ENCODE assay signal across 8 cellular contexts in genomic region chr20:35447082-35447789, GRCh38. TPM values are rescaled to one million over a fixed set of nuclear protein-coding genes. Genes with fewer than 3 reads are reported as not detected.
DNase-seq lines count a peak whose midpoint lies in the region; ATAC-seq and TF ChIP-seq lines count a peak whose summit lies in the region.

No MANE protein-coding gene starts in this region.

- no peak overlapping the region for H2AK9ac ChIP-seq in IMR-90 (replicated peaks; ENCODE audit: low read depth, low read length, poor library complexity)

- peaks cover 2% of the 10 kb centered on the region for H3K4me1 ChIP-seq in IMR-90 (ENCODE audit: control insufficient read depth, insufficient read depth, low read length)
- peaks cover 0 to 7% (median 5%) of the 10 kb centered on the region in 4 donors for H3K4me1 ChIP-seq in esophagus muscularis mucosa

- no TSS peak for BruUV-seq in IMR-90 (replicated peaks; lab: Mats Ljungman, UMichigan)

- no peaks in the 10 kb centered on the region for H4K20me1 ChIP-seq in IMR-90 (ENCODE audit: insufficient read depth, low read length)

- H3K4me2 ChIP-seq in IMR-90 (ENCODE audit: low read depth, low read length): peak overlapping the region; percentile 55; the same call in 1 of the 2 replicates

- H3K9me1 ChIP-seq in IMR-90 (ENCODE audit: insufficient read depth, low read length): peaks cover 11% of the 10 kb centered on the region; the same call in 1 of the 2 replicates

- H3K36me3 ChIP-seq in IMR-90 (ENCODE audit: control insufficient read depth, insufficient read depth, low read length) (no peaks in the 10 kb centered on the region), esophagus muscularis mucosa (no peaks in the 10 kb centered on the region)

- peaks cover 5 to 9% (median 6%) of the 10 kb centered on the region in 3 donors for H3K27me3 Mint-ChIP-seq in naive B cell

- TF ChIP-seq EP300 in esophagus muscularis mucosa (IDR thresholded peaks at IDR 0.05): no peak

- WGBS in IMR-90 (ENCODE audit: extremely low coverage in 2 of 2, insufficient read length in 1 of 2), 2 experiments: no CpG with 5 or more reads among the region's 11 CpGs
- WGBS in esophagus muscularis mucosa: 3% methylated on average over 11 of the region's 11 CpGs

- dilution Hi-C loops in IMR-90 (cut with HindIII; ENCODE audit: low sequenced_read_pairs, unreplicated experiment): no loop called here

- intact Hi-C loops in IMR-90 (cut with micrococcal nuclease): loop anchor here (1.0 to 2.0 kb wide), 2 partner anchors 143 to 302 kb away; no protein-coding TSS in a partner anchor
- intact Hi-C loops in esophagus muscularis mucosa (cut with DNase I): loop anchor here (2.0 kb wide), 1 partner anchor 142 kb away; no protein-coding TSS in a partner anchor

- H3K27ac Mint-ChIP-seq in naive B cell: peak overlapping the region in 1 of 6 donors; percentile 82

- TF ChIP-seq CTCF in IMR-90 (conservative IDR thresholded peaks at IDR 0.05; ENCODE audit: low read depth, low read length) (peak; percentile 85), esophagus muscularis mucosa (IDR thresholded peaks at IDR 0.05) (peak; percentile 92 to 100 (median 95))

- H2BK5ac ChIP-seq in IMR-90 (ENCODE audit: low read depth, low read length, poor library complexity, severe bottlenecking): no peak overlapping the region

- no peak overlapping the region for H4K5ac ChIP-seq in IMR-90 (ENCODE audit: low read depth, low read length)

- no peak overlapping the region for H3K23ac ChIP-seq in IMR-90 (ENCODE audit: low read depth, low read length)

- in situ Hi-C loops in IMR-90 (cut with MboI; ENCODE audit: low sequenced_read_pairs): loop anchor here (25.0 kb wide), 2 partner anchors 310 to 610 kb away; partner anchors contain the start of genes EDEM2 and NCOA6

- CTCF ChIA-PET in IMR-90 (lab: Yijun Ruan, JAX): interaction anchor here (0.5 to 1.8 kb wide), 9 partner anchors 8 to 669 kb away, joined by 3 to 9 read pairs (median 3); partner anchors contain the start of genes GDF5 and MMP24OS

- H3K4me3 Mint-ChIP-seq in naive B cell: peak overlapping the region; percentile 39 to 96 (median 90)

- TF ChIP-seq POLR2A in IMR-90 (IDR thresholded peaks at IDR 0.05; ENCODE audit: low read depth, low read length): no peak
- no peak for TF ChIP-seq POLR2A in esophagus muscularis mucosa (IDR thresholded peaks at IDR 0.05; ENCODE audit: low read depth)

- no peak overlapping the region for H3K9ac ChIP-seq in IMR-90 (ENCODE audit: low read depth, low read length)

- no peak overlapping the region for H2AK5ac ChIP-seq in IMR-90 (ENCODE audit: low read depth, low read length)

- H3K27me3 ChIP-seq in IMR-90 (ENCODE audit: control insufficient read depth, insufficient read depth, low read length) (no peaks in the 10 kb centered on the region), esophagus muscularis mucosa (peaks cover 0 to 11% (median 0%) of the 10 kb centered on the region in 4 donors)

- H4K91ac ChIP-seq in IMR-90 (ENCODE audit: insufficient read depth, low read depth, low read length): no peak overlapping the region

- peak overlapping the region; percentile 68 for H2AFZ ChIP-seq in IMR-90 (replicated peaks; ENCODE audit: low read length, poor library complexity)

- POLR2A ChIA-PET in IMR-90 (lab: Charles Lee; ENCODE audit: unreplicated experiment): no interaction called here

- H2BK15ac ChIP-seq in IMR-90 (ENCODE audit: low read depth, low read length): no peak overlapping the region

- TF ChIP-seq RAD21 in IMR-90 (IDR thresholded peaks at IDR 0.05; ENCODE audit: low read length): peak; percentile 82

- H3K4me1 Mint-ChIP-seq in naive B cell: peaks cover 4 to 6% (median 4%) of the 10 kb centered on the region in 3 donors

- no peak overlapping the region for H2BK20ac ChIP-seq in IMR-90 (ENCODE audit: low read depth, low read length)

- no peak overlapping the region for H3K56ac ChIP-seq in IMR-90 (ENCODE audit: extremely low read depth, insufficient read depth, low read length)

- no peaks in the 10 kb centered on the region for H3K36me3 Mint-ChIP-seq in naive B cell

- H3K18ac ChIP-seq in IMR-90 (ENCODE audit: low read depth, low read length): no peak overlapping the region

- H3K14ac ChIP-seq in IMR-90 (replicated peaks; ENCODE audit: low read depth, low read length): no peak overlapping the region

- peak overlapping the region; percentile 19; the same call in 1 of the 2 replicates for H3K4ac ChIP-seq in IMR-90 (ENCODE audit: low read depth, low read length)

- 0 out of 2 replicates have a peak overlapping the region, but pooled peaks have one; percentile 20 for H2BK120ac ChIP-seq in IMR-90 (ENCODE audit: low read depth, low read length)

- H3K4me3 ChIP-seq in IMR-90 (ENCODE audit: insufficient read depth, low read depth, low read length) (peak overlapping the region; percentile 32; the same call in 1 of the 2 replicates), esophagus muscularis mucosa (peak overlapping the region; percentile 44 to 55 (median 50))

- peak overlapping the region in 1 of 2 experiments; percentile 76; a peak in 1 of 4 replicates for H4K8ac ChIP-seq in IMR-90 (ENCODE audit: low read depth in 2 of 2, low read length in 2 of 2)

- ATAC-seq in IMR-90 (ENCODE audit: low read depth) (peak; percentile 96), naive B cell (ENCODE audit: low read depth in 2 of 2) (peak; percentile 91 to 96), GM18498 (IDR thresholded peaks at IDR 0.05; ENCODE audit: unreplicated experiment) (no peak)

- H3K27ac ChIP-seq in IMR-90 (ENCODE audit: insufficient read depth, low read length) (no peak overlapping the region), esophagus muscularis mucosa (replicated peaks in 1 of 4) (no peak overlapping the region)

- no peaks in the 10 kb centered on the region for H3K9me3 Mint-ChIP-seq in naive B cell

- peak; percentile 38 for DNase-seq in GF-D8 (lab: John Stamatoyannopoulos, UW)
- peak; percentile 73 for DNase-seq in IMR-90
- peak; percentile 95 for DNase-seq in OCI-M1 (lab: John Stamatoyannopoulos, UW)
- DNase-seq in activated T-cell treated with anti-CD3 and anti-CD28 coated beads for 4 hours: peak; percentile 90
- DNase-seq in esophagus muscularis mucosa (ENCODE audit: extremely low spot score): peak; percentile 97
- DNase-seq in naive B cell: peak; percentile 81
- DNase-seq in stimulated activated CD8-positive, alpha-beta memory T cell treated with anti-CD3 and anti-CD28 coated beads, Interleukin-7, amount 100 ng/mL, for 48 hours (ENCODE audit: extremely low read depth in 1 of 2, low read depth in 1 of 2): peak; percentile 74 to 78

- no peaks in the 10 kb centered on the region for H3K79me1 ChIP-seq in IMR-90 (ENCODE audit: low read depth in 1 of 2, low read length in 2 of 2)

- H3K9me3 ChIP-seq in IMR-90 (ENCODE audit: control insufficient read depth, insufficient read depth, low read length): no peaks in the 10 kb centered on the region
- H3K9me3 ChIP-seq in esophagus muscularis mucosa: no peaks in the 10 kb centered on the region

TF ChIP-seq in IMR-90, 13 proteins besides CTCF, POLR2A, EP300 and RAD21:
- TF ChIP-seq, protein P1, sequence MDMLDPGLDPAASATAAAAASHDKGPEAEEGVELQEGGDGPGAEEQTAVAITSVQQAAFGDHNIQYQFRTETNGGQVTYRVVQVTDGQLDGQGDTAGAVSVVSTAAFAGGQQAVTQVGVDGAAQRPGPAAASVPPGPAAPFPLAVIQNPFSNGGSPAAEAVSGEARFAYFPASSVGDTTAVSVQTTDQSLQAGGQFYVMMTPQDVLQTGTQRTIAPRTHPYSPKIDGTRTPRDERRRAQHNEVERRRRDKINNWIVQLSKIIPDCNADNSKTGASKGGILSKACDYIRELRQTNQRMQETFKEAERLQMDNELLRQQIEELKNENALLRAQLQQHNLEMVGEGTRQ (IDR thresholded peaks at IDR 0.05; ENCODE audit: low read depth, low read length): no peak
- peak; percentile 89 for TF ChIP-seq SMC3 (IDR thresholded peaks at IDR 0.05; ENCODE audit: low read depth, low read length)
TF ChIP-seq in IMR-90: peak in this region for 1.

RNA-seq across cellular contexts. Expression of gene CEP250, which starts 8.2 kb away (rescaled TPM):
- total RNA-seq in IMR-90 (2012; rRNA removed) (35.1 and 38.3 TPM in 2 replicates), esophagus muscularis mucosa (10 to 100 TPM; 17.7 to 35.8 (median 23.7) TPM)
- polyA plus RNA-seq in IMR-90 (2012; rRNA removed) (22.7 and 23.9 TPM in 2 replicates), naive B cell (ENCODE audit: low read depth in 6 of 6) (10 to 100 TPM in 1 of 6 donors, 1 to 10 TPM in 4, not detected in 1; 3.4 to 20.5 (median 5.2) TPM)
- polyA plus RNA-seq in IMR-90 (2012; cell fraction: cytosol; rRNA removed): 8.2 and 10.3 TPM in 2 replicates
- polyA plus RNA-seq in IMR-90 (2012; cell fraction: nucleus; rRNA removed; ENCODE audit: low replicate concordance): 24.6 and 37.5 TPM in 2 replicates

RNA-seq across cellular contexts. Expression of gene GDF5, which starts 9.2 kb away (rescaled TPM):
- total RNA-seq in IMR-90 (2012; rRNA removed) (27.5 and 32.6 TPM in 2 replicates), esophagus muscularis mucosa (under 1 TPM; 0.39 to 0.83 (median 0.44) TPM)
- polyA plus RNA-seq in IMR-90 (2012; rRNA removed) (24.6 and 28.2 TPM in 2 replicates), naive B cell (ENCODE audit: low read depth in 6 of 6) (not detected)
- polyA plus RNA-seq in IMR-90 (2012; cell fraction: cytosol; rRNA removed): 22.5 and 55.7 TPM in 2 replicates
- polyA plus RNA-seq in IMR-90 (2012; cell fraction: nucleus; rRNA removed; ENCODE audit: low replicate concordance): 11.2 and 17.2 TPM in 2 replicates

RNA-seq across cellular contexts. Expression of gene UQCC1, which starts 35.5 kb away (rescaled TPM):
- total RNA-seq in IMR-90 (2012; rRNA removed) (28.7 and 30.8 TPM in 2 replicates), esophagus muscularis mucosa (10 to 100 TPM; 19.9 to 31.2 (median 30.7) TPM)
- polyA plus RNA-seq in IMR-90 (2012; rRNA removed) (35.6 and 36.4 TPM in 2 replicates), naive B cell (ENCODE audit: low read depth in 6 of 6) (10 to 100 TPM; 10.2 to 17.1 (median 11.7) TPM)
- polyA plus RNA-seq in IMR-90 (2012; cell fraction: cytosol; rRNA removed): 20.8 and 26.6 TPM in 2 replicates
- 45.7 and 102 TPM in 2 replicates for polyA plus RNA-seq in IMR-90 (2012; cell fraction: nucleus; rRNA removed; ENCODE audit: low replicate concordance)

Comparison
In these comparisons a context has a peak if more than half of its experiments do, and no peak if none do; other contexts are left out.
1. DNase-seq: peak in every context shown above with its lines; median percentile 97 in esophagus muscularis mucosa; 95 in OCI-M1; 90 in activated T-cell treated with anti-CD3 and anti-CD28 coated beads for 4 hours; 81 in naive B cell; 76 in stimulated activated CD8-positive, alpha-beta memory T cell treated with anti-CD3 and anti-CD28 coated beads, Interleukin-7, amount 100 ng/mL, for 48 hours; 73 in IMR-90; 38 in GF-D8.
2. RNA of gene GDF5, which starts 9.2 kb away (total RNA-seq): 27.5 to 32.6 TPM in IMR-90; 0.39 to 0.83 TPM in esophagus muscularis mucosa; every median in the first group is over 10 times any median in the second.